ENCODE assay signal across 22 cellular contexts in genomic region chr7:87747681-87748080, GRCh38.
A peak's percentile ranks its signal among the peaks of the same experiment; 100 is the strongest.
DNase-seq lines count a peak whose midpoint lies in the region; ATAC-seq, FAIRE-seq and TF ChIP-seq lines count a peak whose summit lies in the region.
"Had no signal": no experiment of that assay in that cellular context is flagged by ENCODE, and none has a peak within 500 bp of the region (broad histone marks: within the 10 kb centered on the region; RNA-seq: fewer than 3 reads in every experiment).

No MANE protein-coding gene starts in this region.

- H3K56ac ChIP-seq in H1 (replicated peaks; ENCODE audit: insufficient read length, low read depth, low read length): no peak overlapping the region

- no peak overlapping the region for H3K9ac ChIP-seq in HepG2 (ENCODE audit: insufficient read depth, low read depth, low read length)
- no peak overlapping the region for H3K9ac ChIP-seq in H1 (replicated peaks in 1 of 4; ENCODE audit: extremely low read depth in 1 of 4, low read depth in 3 of 4, low read length in 3 of 4)

- in situ Hi-C loops in HepG2 (cut with HindIII; ENCODE audit: extremely low pct_ligation_motif_present, low pct_unique_long_range_greater_than_20kb): no loop called here

- H3K27me3 ChIP-seq in HepG2 (ENCODE audit: control insufficient read depth in 1 of 2, insufficient read depth in 2 of 2, low read length in 2 of 2) (no peaks in the 10 kb centered on the region), right lobe of liver (no peaks in the 10 kb centered on the region), H1 (replicated peaks in 1 of 4; ENCODE audit: control insufficient read depth in 3 of 4, extremely low read depth in 1 of 4, insufficient read depth in 3 of 4, low read length in 3 of 4) (no peaks in the 10 kb centered on the region)

- ATAC-seq in HepG2: peak; percentile 55
- no peak for ATAC-seq in right lobe of liver
- ATAC-seq: A549, HCT116 had no signal

- H3K79me2 ChIP-seq in HepG2 (ENCODE audit: insufficient read depth, low read length) (no peaks in the 10 kb centered on the region), H1 (ENCODE audit: control insufficient read depth in 1 of 2, insufficient read depth in 2 of 2, low read length in 2 of 2) (no peaks in the 10 kb centered on the region)

- no peak for TF ChIP-seq RAD21 in HepG2 (CRISPR knock-in tag; IDR thresholded peaks at IDR 0.05)
- no peak for TF ChIP-seq RAD21 in H1 (IDR thresholded peaks at IDR 0.05 in 1 of 2, conservative IDR thresholded peaks at IDR 0.05 in 1 of 2; ENCODE audit: low read depth in 2 of 2, low read length in 2 of 2)

- no peak for TF ChIP-seq POLR2A in HepG2 (IDR thresholded peaks at IDR 0.05; ENCODE audit: insufficient read depth in 1 of 2, low read depth in 2 of 2, low read length in 2 of 2)
- TF ChIP-seq POLR2A in right lobe of liver (IDR thresholded peaks at IDR 0.05): no peak
- TF ChIP-seq POLR2A in H1 (IDR thresholded peaks at IDR 0.05; ENCODE audit: control extremely low read depth in 1 of 2, low read depth in 2 of 2, low read length in 2 of 2): no peak

- no peak overlapping the region for H3K4ac ChIP-seq in H1 (replicated peaks; ENCODE audit: insufficient read length, low read depth, low read length)

- 0 out of 2 replicates have a peak overlapping the region, but pooled peaks have one; percentile 50 for H2BK12ac ChIP-seq in H1 (ENCODE audit: low read depth, low read length)

- DNase-seq in HepG2 (ENCODE audit: low spot score) (no peak), right lobe of liver (no peak), H1 (ENCODE audit: low read depth in 1 of 2, low spot score in 2 of 2) (no peak), nephron progenitor cell (no peak), posterior vena cava (ENCODE audit: low spot score) (peak; percentile 31), occipital lobe (lab: John Stamatoyannopoulos, UW) (no peak), urothelium cell line (ENCODE audit: low spot score) (no peak), GM19238 (ENCODE audit: insufficient read length, low spot score) (no peak)
- DNase-seq: AML-193; CD4-positive, alpha-beta T cell; DMS153; DMS79; GDM1; HFFc6 had no signal

- H2BK15ac ChIP-seq in H1 (ENCODE audit: low read length): peak overlapping the region; percentile 61; the same call in 1 of the 2 replicates

- H3K4me1 ChIP-seq in HepG2 (ENCODE audit: insufficient read depth, low read length): no peaks in the 10 kb centered on the region
- H3K4me1 ChIP-seq in right lobe of liver: no peaks in the 10 kb centered on the region
- H3K4me1 ChIP-seq in H1 (replicated peaks in 1 of 4; ENCODE audit: control insufficient read depth in 3 of 4, insufficient read depth in 4 of 4, low read length in 3 of 4): peaks cover 0 to 5% (median under 1%) of the 10 kb centered on the region in 4 experiments; a peak in 3 of 7 replicates
- H3K4me1 ChIP-seq: A549 had no signal

- no peak overlapping the region for H3K23ac ChIP-seq in H1 (ENCODE audit: insufficient read length)

- WGBS in HepG2 (ENCODE audit: low lambda C conversion rate): 30% methylated on average over 3 of the region's 4 CpGs
- 80% methylated on average over 4 of the region's 4 CpGs for WGBS in right lobe of liver (ENCODE audit: insufficient coverage, low coverage, low lambda C conversion rate, missing lambda C conversion rate)
- WGBS in H1 (ENCODE audit: extremely low coverage in 1 of 2, insufficient coverage in 1 of 2, insufficient read length in 1 of 2, insufficient replicate concordance in 2 of 2, low coverage in 1 of 2, low lambda C conversion rate in 2 of 2, missing lambda C conversion rate in 1 of 2), 2 experiments: 93% methylated on average over 4 of the region's 4 CpGs; no CpG with 5 or more reads in 1 of the 2 experiments

- H3K14ac ChIP-seq in H1 (ENCODE audit: insufficient read length): no peak overlapping the region

- no peak for FAIRE-seq in HepG2 (lab: Jason Lieb, UNC)
- no peak for FAIRE-seq in H1 (lab: Jason Lieb, UNC)
- no peak for FAIRE-seq in urothelium cell line (lab: Jason Lieb, UNC)
- FAIRE-seq: A549, GM12892, GM18507, H54, HTR-8/SVneo had no signal

- POLR2A ChIA-PET in HepG2 (lab: Yijun Ruan, JAX) (no interaction called here), H1 (lab: Charles Lee; ENCODE audit: partially characterized antibody) (interaction anchor here (1.1 to 1.2 kb wide), 2 partner anchors 10 to 11 kb away, joined by 3 read pairs; no protein-coding TSS in a partner anchor)

- no peaks in the 10 kb centered on the region for H3K36me3 ChIP-seq in HepG2 (replicated peaks in 1 of 2; ENCODE audit: control insufficient read depth in 1 of 2, insufficient read depth in 2 of 2, low read length in 2 of 2)
- no peaks in the 10 kb centered on the region for H3K36me3 ChIP-seq in right lobe of liver
- H3K36me3 ChIP-seq in H1 (ENCODE audit: control insufficient read depth in 2 of 4, insufficient read depth in 4 of 4, low read length in 3 of 4): no peaks in the 10 kb centered on the region

- H2BK5ac ChIP-seq in H1 (ENCODE audit: low read depth, low read length): peak overlapping the region; percentile 83; the same call in 1 of the 2 replicates

- H4K5ac ChIP-seq in H1 (ENCODE audit: insufficient read length, low read depth, low read length): no peak overlapping the region

- peak overlapping the region; percentile 54 for H2BK120ac ChIP-seq in H1 (replicated peaks; ENCODE audit: low read depth, low read length)

- H3K4me3 ChIP-seq in HepG2 (replicated peaks in 1 of 3; ENCODE audit: insufficient read depth in 1 of 3, low read depth in 2 of 3, low read length in 3 of 3): no peak overlapping the region
- H3K4me3 ChIP-seq in right lobe of liver: no peak overlapping the region
- H3K4me3 ChIP-seq in H1 (ENCODE audit: extremely low read depth in 1 of 4, insufficient read depth in 2 of 4, low read depth in 3 of 4, low read length in 4 of 4): no peak overlapping the region; a peak in 1 of 8 replicates
- H3K4me3 ChIP-seq: A549 had no signal

- H3K27me3 Mint-ChIP-seq in nephron progenitor cell (ENCODE audit: low read depth, poor library complexity): peaks cover 2% of the 10 kb centered on the region
- H3K27me3 Mint-ChIP-seq: CD4-positive, alpha-beta T cell had no signal

- peak overlapping the region; percentile 89; the same call in 1 of the 2 replicates for H4K8ac ChIP-seq in H1 (ENCODE audit: extremely low read depth, insufficient read depth, low read length)

- H2AFZ ChIP-seq in HepG2 (ENCODE audit: low read length): no peak overlapping the region
- H2AFZ ChIP-seq in H1 (ENCODE audit: low read length): peak overlapping the region; percentile 68

- no peaks in the 10 kb centered on the region for H3K9me3 Mint-ChIP-seq in nephron progenitor cell
- H3K9me3 Mint-ChIP-seq: CD4-positive, alpha-beta T cell had no signal

- TF ChIP-seq CTCF in HepG2 (CRISPR knock-in tag; IDR thresholded peaks at IDR 0.05) (no peak), right lobe of liver (IDR thresholded peaks at IDR 0.05) (no peak), H1 (IDR thresholded peaks at IDR 0.05; ENCODE audit: control extremely low read depth in 1 of 3, insufficient read depth in 1 of 3, low read depth in 1 of 3, low read length in 3 of 3) (no peak), nephron progenitor cell (IDR thresholded peaks at IDR 0.05) (no peak)

- peak overlapping the region; percentile 81 for H3K27ac Mint-ChIP-seq in nephron progenitor cell
- H3K27ac Mint-ChIP-seq: CD4-positive, alpha-beta T cell; HFFc6 had no signal

- H2AK5ac ChIP-seq in H1 (ENCODE audit: low read depth, low read length): no peak overlapping the region

- H4K20me1 ChIP-seq in HepG2 (ENCODE audit: insufficient read depth, low read length) (no peaks in the 10 kb centered on the region), H1 (replicated peaks in 1 of 2; ENCODE audit: control insufficient read depth in 1 of 2, insufficient read depth in 2 of 2, low read length in 2 of 2) (no peaks in the 10 kb centered on the region)

- H3K36me3 Mint-ChIP-seq in nephron progenitor cell (ENCODE audit: low read depth): no peaks in the 10 kb centered on the region

- peak overlapping the region; percentile 38; the same call in 1 of the 2 replicates for H3K18ac ChIP-seq in H1 (ENCODE audit: extremely low read depth, low read length)

- H3K4me3 Mint-ChIP-seq in nephron progenitor cell: no peak overlapping the region
- H3K4me3 Mint-ChIP-seq: CD4-positive, alpha-beta T cell; HFFc6 had no signal

- TF ChIP-seq EP300 in HepG2 (IDR thresholded peaks at IDR 0.05; ENCODE audit: low read depth in 2 of 2, low read length in 2 of 2): no peak
- no peak for TF ChIP-seq EP300 in HepG2 (CRISPR knock-in tag; IDR thresholded peaks at IDR 0.05; ENCODE audit: borderline replicate concordance)
- no peak for TF ChIP-seq EP300 in H1 (IDR thresholded peaks at IDR 0.05; ENCODE audit: borderline replicate concordance in 1 of 2, low read depth in 2 of 2, low read length in 2 of 2)

- CTCF ChIA-PET in HepG2 (lab: Yijun Ruan, JAX; ENCODE audit: low intra/inter-chr PET ratio, low total read pairs) (no interaction called here), H1 (lab: Charles Lee; ENCODE audit: partially characterized antibody) (interaction anchor here (0.6 to 2.6 kb wide), 11 partner anchors 12 to 364 kb away, joined by 3 to 11 read pairs (median 3); no protein-coding TSS in a partner anchor)

- BruUV-seq in HepG2 (replicated peaks; lab: Mats Ljungman, UMichigan): no TSS peak

- H2BK20ac ChIP-seq in H1 (ENCODE audit: low read length): 0 out of 2 replicates have a peak overlapping the region, but pooled peaks have one; percentile 61

- H3K23me2 ChIP-seq in H1 (ENCODE audit: low read depth, low read length): no peaks in the 10 kb centered on the region

- H3K4me1 Mint-ChIP-seq in nephron progenitor cell: no peaks in the 10 kb centered on the region

- no peak overlapping the region for H3K4me2 ChIP-seq in HepG2 (ENCODE audit: low read depth, low read length)
- H3K4me2 ChIP-seq in H1 (ENCODE audit: insufficient read depth in 1 of 2, low read depth in 2 of 2, low read length in 2 of 2): peak overlapping the region in 1 of 2 experiments; percentile 12; a peak in 1 of 4 replicates
- H3K4me2 ChIP-seq: A549 had no signal

- no peak overlapping the region for H4K91ac ChIP-seq in H1 (replicated peaks; ENCODE audit: insufficient read length, low read length)

- H3K9me3 ChIP-seq in HepG2 (ENCODE audit: low read length) (no peaks in the 10 kb centered on the region), right lobe of liver (no peaks in the 10 kb centered on the region), H1 (ENCODE audit: insufficient read depth in 2 of 2, low read depth in 1 of 2, low read length in 1 of 2) (no peaks in the 10 kb centered on the region)
- H3K9me3 ChIP-seq: A549 had no signal

- intact Hi-C loops in HepG2 (cut with micrococcal nuclease; ENCODE audit: unreplicated experiment): no loop called here
- intact Hi-C loops in right lobe of liver (cut with DNase I): no loop called here
- intact Hi-C loops in posterior vena cava (cut with DNase I): no loop called here

- no peaks in the 10 kb centered on the region for H3K79me1 ChIP-seq in H1 (ENCODE audit: low read depth, low read length)

- H3K27ac ChIP-seq in HepG2 (ENCODE audit: extremely low read length, insufficient read depth, low read length) (no peak overlapping the region), right lobe of liver (no peak overlapping the region), H1 (ENCODE audit: low read depth, low read length) (no peak overlapping the region; the same call in 1 of the 2 replicates)
- H3K27ac ChIP-seq: 22Rv1, A549, C4-2B had no signal

TF ChIP-seq in HepG2, 621 proteins besides CTCF, POLR2A, EP300 and RAD21:
- TF ChIP-seq ZNF225 (CRISPR knock-in tag; IDR thresholded peaks at IDR 0.05): no peak

TF ChIP-seq in H1, 55 proteins besides CTCF, POLR2A, EP300 and RAD21 (continues in another document):
- TF ChIP-seq RXRA (IDR thresholded peaks at IDR 0.05; ENCODE audit: insufficient read depth, low read depth, low read length): no peak
